ENCODE assay signal across 22 cellular contexts in the genomic region with DNA sequence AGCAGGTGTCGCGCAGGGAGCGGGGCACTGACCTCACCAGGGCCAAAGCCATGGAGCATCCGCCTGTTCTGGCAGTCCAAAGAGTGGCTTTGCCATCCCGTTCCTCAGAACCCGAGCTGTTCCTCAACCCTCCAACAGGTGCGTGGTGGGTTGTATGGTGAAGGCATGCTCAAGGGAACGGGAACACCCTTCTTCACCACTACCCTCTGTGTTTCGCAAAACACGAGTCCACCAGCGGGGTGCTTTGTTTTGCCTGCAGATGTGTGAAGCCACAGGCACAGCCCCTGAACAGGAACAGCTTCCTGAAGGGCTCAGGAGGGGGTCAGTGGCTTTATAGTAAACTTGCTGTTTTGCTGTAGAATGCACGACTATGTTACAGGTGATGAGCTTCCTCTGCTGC. TPM values are rescaled to one million over a fixed set of nuclear protein-coding genes. Genes with fewer than 3 reads are reported as not detected.
"Had no signal": no experiment of that assay in that cellular context is flagged by ENCODE, and none has a peak within 500 bp of the region (broad histone marks: within the 10 kb centered on the region; RNA-seq: fewer than 3 reads in every experiment).

No MANE protein-coding gene starts in this region.

- H3K27ac Mint-ChIP-seq: activated CD4-positive, alpha-beta memory T cell treated with anti-CD3 and anti-CD28 coated beads, Interleukin-2, amount 10 ng/mL, durations not matched to agents 7 days and 5 days; activated CD8-positive, alpha-beta memory T cell treated with anti-CD3 and anti-CD28 coated beads, Interleukin-2, amount 10 ng/mL, durations not matched to agents 7 days and 5 days; activated naive CD8-positive, alpha-beta T cell treated with anti-CD3 and anti-CD28 coated beads, Interleukin-2, amount 10 ng/mL, durations not matched to agents 7 days and 5 days; stimulated activated naive B cell treated with anti-CD40 and anti-IgM and Interleukin-4, amounts not matched to agents 10 μg/mL and 1 μg/mL and 100 μg/mL, for 72 hours had no signal

- ATAC-seq: activated CD8-positive, alpha-beta memory T cell treated with anti-CD3 and anti-CD28 coated beads, Interleukin-2, amount 10 ng/mL, durations not matched to agents 7 days and 5 days; foreskin keratinocyte; left lobe of liver; stimulated activated naive B cell treated with anti-CD40 and anti-IgM and Interleukin-4, amounts not matched to agents 10 μg/mL and 1 μg/mL and 100 μg/mL, for 72 hours; upper lobe of right lung had no signal

- H3K4me1 Mint-ChIP-seq: activated CD4-positive, alpha-beta memory T cell treated with anti-CD3 and anti-CD28 coated beads, Interleukin-2, amount 10 ng/mL, durations not matched to agents 7 days and 5 days; activated CD8-positive, alpha-beta memory T cell treated with anti-CD3 and anti-CD28 coated beads, Interleukin-2, amount 10 ng/mL, durations not matched to agents 7 days and 5 days; activated naive CD8-positive, alpha-beta T cell treated with anti-CD3 and anti-CD28 coated beads, Interleukin-2, amount 10 ng/mL, durations not matched to agents 7 days and 5 days; stimulated activated naive B cell treated with anti-CD40 and anti-IgM and Interleukin-4, amounts not matched to agents 10 μg/mL and 1 μg/mL and 100 μg/mL, for 72 hours had no signal

- DNase-seq: activated CD4-positive, alpha-beta memory T cell treated with anti-CD3 and anti-CD28 coated beads, Interleukin-2, amount 10 ng/mL, durations not matched to agents 7 days and 5 days; activated CD4-positive, alpha-beta T cell treated with anti-CD3 and anti-CD28 coated beads for 48 hours; activated CD4-positive, CD25-positive, alpha-beta regulatory T cell; activated CD8-positive, alpha-beta memory T cell treated with anti-CD3 and anti-CD28 coated beads, Interleukin-2, amount 10 ng/mL, durations not matched to agents 7 days and 5 days; activated naive CD4-positive, alpha-beta T cell treated with Interleukin-2 at 50 U/mL for 16 hours; activated naive CD8-positive, alpha-beta T cell treated with anti-CD3 and anti-CD28 coated beads, Interleukin-2, amount 10 ng/mL, durations not matched to agents 7 days and 5 days; foreskin keratinocyte; midbrain; retina; spleen; stimulated activated CD4-positive, alpha-beta T cell treated with anti-CD3 and anti-CD28 coated beads, Interleukin-4, amount 100 ng/mL, for 4 hours; stimulated activated naive B cell treated with anti-CD40 and anti-IgM and Interleukin-4, amounts not matched to agents 10 μg/mL and 1 μg/mL and 100 μg/mL, for 72 hours; T-helper 1 cell; T-helper 9 cell; upper lobe of right lung had no signal

- FAIRE-seq: keratinocyte had no signal

- H3K36me3 Mint-ChIP-seq: activated CD8-positive, alpha-beta memory T cell treated with anti-CD3 and anti-CD28 coated beads, Interleukin-2, amount 10 ng/mL, durations not matched to agents 7 days and 5 days; activated naive CD8-positive, alpha-beta T cell treated with anti-CD3 and anti-CD28 coated beads, Interleukin-2, amount 10 ng/mL, durations not matched to agents 7 days and 5 days; stimulated activated naive B cell treated with anti-CD40 and anti-IgM and Interleukin-4, amounts not matched to agents 10 μg/mL and 1 μg/mL and 100 μg/mL, for 72 hours had no signal

- H3K4me3 Mint-ChIP-seq: activated CD4-positive, alpha-beta memory T cell treated with anti-CD3 and anti-CD28 coated beads, Interleukin-2, amount 10 ng/mL, durations not matched to agents 7 days and 5 days; activated CD8-positive, alpha-beta memory T cell treated with anti-CD3 and anti-CD28 coated beads, Interleukin-2, amount 10 ng/mL, durations not matched to agents 7 days and 5 days; activated naive CD8-positive, alpha-beta T cell treated with anti-CD3 and anti-CD28 coated beads, Interleukin-2, amount 10 ng/mL, durations not matched to agents 7 days and 5 days; stimulated activated naive B cell treated with anti-CD40 and anti-IgM and Interleukin-4, amounts not matched to agents 10 μg/mL and 1 μg/mL and 100 μg/mL, for 72 hours had no signal

- H3K9me3 Mint-ChIP-seq: activated CD4-positive, alpha-beta memory T cell treated with anti-CD3 and anti-CD28 coated beads, Interleukin-2, amount 10 ng/mL, durations not matched to agents 7 days and 5 days; activated naive CD8-positive, alpha-beta T cell treated with anti-CD3 and anti-CD28 coated beads, Interleukin-2, amount 10 ng/mL, durations not matched to agents 7 days and 5 days; stimulated activated naive B cell treated with anti-CD40 and anti-IgM and Interleukin-4, amounts not matched to agents 10 μg/mL and 1 μg/mL and 100 μg/mL, for 72 hours had no signal

- H3K27me3 ChIP-seq: foreskin keratinocyte, hepatocyte had no signal

- H3K27ac ChIP-seq: foreskin keratinocyte, hepatocyte, neutrophil, spleen, thoracic aorta, upper lobe of right lung had no signal

- H3K4me3 ChIP-seq: hepatocyte, lung, spleen, thoracic aorta, upper lobe of right lung had no signal

RNA-seq across cellular contexts. Expression of a gene that starts 52.7 kb away (rescaled TPM):
- total RNA-seq: activated CD4-positive, alpha-beta memory T cell treated with anti-CD3 and anti-CD28 coated beads, Interleukin-2, amount 10 ng/mL, durations not matched to agents 7 days and 5 days; activated CD8-positive, alpha-beta memory T cell treated with anti-CD3 and anti-CD28 coated beads, Interleukin-2, amount 10 ng/mL, durations not matched to agents 7 days and 5 days; activated naive CD8-positive, alpha-beta T cell treated with anti-CD3 and anti-CD28 coated beads, Interleukin-2, amount 10 ng/mL, durations not matched to agents 7 days and 5 days; fibroblast of lung had no signal
